12 cellular contexts compared by ENCODE assay signal in the genomic region with DNA sequence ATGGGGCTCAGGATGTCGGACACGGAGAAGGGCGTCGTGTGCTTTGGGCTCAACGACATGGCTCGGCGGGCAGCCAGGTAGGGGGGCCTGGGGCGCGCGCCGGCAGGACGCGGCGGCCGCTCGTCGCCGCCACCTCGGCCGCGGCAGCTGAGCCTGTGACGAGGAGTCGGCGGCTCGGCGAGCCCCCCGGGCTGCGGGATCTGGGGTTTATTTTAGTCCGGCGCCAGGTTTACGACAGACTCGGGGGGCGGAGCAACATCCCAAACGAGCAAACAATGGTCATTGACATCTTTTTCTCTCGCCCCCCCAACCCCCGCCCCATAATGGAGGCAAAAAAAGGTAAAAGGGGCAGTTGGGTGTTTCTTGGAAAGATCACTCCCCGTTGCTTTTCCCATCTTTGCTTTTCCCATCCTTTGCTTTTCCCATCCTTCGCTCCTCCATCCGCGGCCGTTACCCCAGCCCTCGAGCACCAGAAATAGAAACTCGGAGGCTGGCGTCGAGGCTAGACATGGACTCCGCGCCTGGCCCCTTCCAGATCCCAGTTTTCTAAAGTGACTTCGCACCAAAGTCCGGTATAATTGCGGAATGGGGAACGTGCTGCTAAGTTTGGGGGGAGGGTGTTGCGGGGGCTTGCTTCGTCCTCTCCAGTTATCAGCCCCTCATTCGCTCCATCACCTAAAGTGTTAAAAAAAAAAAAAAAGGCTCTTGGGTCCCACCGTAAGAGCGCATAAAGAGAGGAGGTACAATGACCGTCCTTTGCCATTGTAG. TPM values are rescaled to one million over a fixed set of nuclear protein-coding genes. Genes with fewer than 3 reads are reported as not detected.
DNase-seq lines count a peak whose midpoint lies in the region; ATAC-seq and TF ChIP-seq lines count a peak whose summit lies in the region.
"Had no signal": no experiment of that assay in that cellular context is flagged by ENCODE, and none has a peak within 500 bp of the region (broad histone marks: within the 10 kb centered on the region; RNA-seq: fewer than 3 reads in every experiment).

TSS of gene NKX2-4 (minus strand) at position 186 of the 768 bp plus-strand sequence. CDS start at position 59, 127 bp downstream.

- peak within 1 kb of the TSS; percentile 17 for H2AFZ ChIP-seq in trophoblast cell (ENCODE audit: insufficient read depth, low read length, poor library complexity)

- no peaks in the 10 kb centered on the region for H3K79me2 ChIP-seq in trophoblast cell (ENCODE audit: control insufficient read depth, insufficient read depth, low read length, poor library complexity)

- no peak within 1 kb of the TSS for H3K23ac ChIP-seq in trophoblast cell (ENCODE audit: low read length)

- H2BK5ac ChIP-seq in trophoblast cell (ENCODE audit: low read depth, low read length, poor library complexity), result no peak within 1 kb of the TSS

- ATAC-seq in GM18907 (IDR thresholded peaks at IDR 0.05; ENCODE audit: unreplicated experiment), result no peak

- H3K4me2 ChIP-seq in trophoblast cell (ENCODE audit: low read length), result peak within 1 kb of the TSS; percentile 61

- TF ChIP-seq EP300 in transverse colon (IDR thresholded peaks at IDR 0.05; ENCODE audit: low read depth), result no peak

- H3K27me3 ChIP-seq in dorsolateral prefrontal cortex, result peaks cover 13 to 100% (median 88%) of the 10 kb centered on the region in 45 donors
- H3K27me3 ChIP-seq in trophoblast cell (ENCODE audit: insufficient read depth, low read length), result peaks cover 36% of the 10 kb centered on the region
- peaks cover 100% of the 10 kb centered on the region for H3K27me3 ChIP-seq in transverse colon

- no peak within 1 kb of the TSS for H3K14ac ChIP-seq in trophoblast cell (ENCODE audit: low read length)

- no peak within 1 kb of the TSS for H4K12ac ChIP-seq in trophoblast cell (ENCODE audit: low read depth, low read length)

- in situ Hi-C loops in transverse colon (cut with MboI; ENCODE audit: low pct_ligation_motif_present in 1 of 4, low pct_unique_long_range_greater_than_20kb in 1 of 4, low sequenced_read_pairs in 3 of 4), result no loop called here

- H3K4ac ChIP-seq in trophoblast cell (ENCODE audit: low read depth, low read length), result no peak within 1 kb of the TSS

- H4K91ac ChIP-seq in trophoblast cell (ENCODE audit: low read depth, low read length), result no peak within 1 kb of the TSS

- no peaks in the 10 kb centered on the region for H3K79me1 ChIP-seq in trophoblast cell (ENCODE audit: low read length)

- no peak within 1 kb of the TSS for H3K18ac ChIP-seq in trophoblast cell (ENCODE audit: low read length)

- H4K8ac ChIP-seq in trophoblast cell (ENCODE audit: low read depth, low read length), result no peak within 1 kb of the TSS

- no peak within 1 kb of the TSS for H2BK12ac ChIP-seq in trophoblast cell (ENCODE audit: low read length)

- no peaks in the 10 kb centered on the region for H3K36me3 ChIP-seq in trophoblast cell (ENCODE audit: control insufficient read depth in 1 of 2, insufficient read depth in 2 of 2, low read length in 2 of 2)
- H3K36me3 ChIP-seq in transverse colon, result no peaks in the 10 kb centered on the region
- H3K36me3 ChIP-seq: right atrium auricular region, vagina had no signal

- no peak within 1 kb of the TSS for H2BK120ac ChIP-seq in trophoblast cell (ENCODE audit: insufficient read depth, low read length, poor library complexity)

- DNase-seq in Daoy (ENCODE audit: low read depth), result peak; percentile 41
- DNase-seq in NCI-H1092 treated with DMSO at 0.1 percent for 48 hours (lab: John Stamatoyannopoulos, UW), result peak; percentile 59
- no peak for DNase-seq in dorsolateral prefrontal cortex
- no peak for DNase-seq in trophoblast cell
- no peak for DNase-seq in transverse colon
- DNase-seq in A172 (ENCODE audit: low spot score), result no peak
- no peak for DNase-seq in NOMO-1 (lab: John Stamatoyannopoulos, UW; ENCODE audit: unreplicated experiment in 2 of 2)
- DNase-seq: amygdala had no signal

- no peak within 1 kb of the TSS for H3K9ac ChIP-seq in trophoblast cell (ENCODE audit: low read length)

- no peak for TF ChIP-seq POLR2A in transverse colon (IDR thresholded peaks at IDR 0.05)

- no peak within 1 kb of the TSS for H2AK5ac ChIP-seq in trophoblast cell (ENCODE audit: low read length)

- intact Hi-C loops in dorsolateral prefrontal cortex (cut with DNase I) (loop anchor here (10.0 kb wide), 2 partner anchors 117 to 163 kb away; partner anchors contain the start of gene NKX2-2 (in 1 of the 2)), transverse colon (cut with DNase I; ENCODE audit: low total_unique reads) (no loop called here)

- H3K9me3 ChIP-seq in trophoblast cell (ENCODE audit: insufficient read depth, low read depth, low read length), result peaks cover 8% of the 10 kb centered on the region
- no peaks in the 10 kb centered on the region for H3K9me3 ChIP-seq in transverse colon
- H3K9me3 ChIP-seq: right atrium auricular region, vagina had no signal

- peak within 1 kb of the TSS in 54 of 59 donors; percentile 1 to 61 (median 36) for H3K4me3 ChIP-seq in dorsolateral prefrontal cortex
- peak within 1 kb of the TSS; percentile 36 for H3K4me3 ChIP-seq in trophoblast cell (ENCODE audit: low read depth, low read length)
- peak within 1 kb of the TSS in 1 of 4 donors; percentile 31 for H3K4me3 ChIP-seq in transverse colon

- TF ChIP-seq CTCF in dorsolateral prefrontal cortex (IDR thresholded peaks at IDR 0.05 in 54 of 56, conservative IDR thresholded peaks at IDR 0.05 in 2 of 56; ENCODE audit: low read depth in 1 of 56, partially characterized antibody in 56 of 56), result no peak
- no peak for TF ChIP-seq CTCF in transverse colon (IDR thresholded peaks at IDR 0.05)

- H3K27ac ChIP-seq in dorsolateral prefrontal cortex (no peak within 1 kb of the TSS), trophoblast cell (ENCODE audit: low read depth, low read length) (no peak within 1 kb of the TSS), transverse colon (no peak within 1 kb of the TSS)
- H3K27ac ChIP-seq: right atrium auricular region, vagina had no signal

- no CpG with 5 or more reads among the region's 57 CpGs for WGBS in trophoblast cell (ENCODE audit: extremely low coverage, insufficient coverage, insufficient read length)
- 11 to 20% methylated on average over 13 to 36 of the region's 57 CpGs for WGBS in transverse colon (ENCODE audit: low coverage in 1 of 2), 2 donors

- peaks cover 8 to 16% of the 10 kb centered on the region in 2 experiments for H3K4me1 ChIP-seq in trophoblast cell (ENCODE audit: control insufficient read depth in 1 of 2, insufficient read depth in 2 of 2, low read length in 2 of 2)
- peaks cover 0 to 16% (median 6%) of the 10 kb centered on the region in 4 donors for H3K4me1 ChIP-seq in transverse colon
- H3K4me1 ChIP-seq: vagina had no signal

RNA-seq across cellular contexts. Expression of gene NKX2-4, which starts in this region (rescaled TPM):
- 3.8 and 7.3 TPM in 2 replicates for total RNA-seq in Daoy (2014; rRNA removed; shearing (Covaris generic))
- total RNA-seq in dorsolateral prefrontal cortex, result under 1 TPM in 27 of 120 experiments, not detected in 93; 0.16 to 0.78 (median 0.31) TPM
- polyA plus RNA-seq in trophoblast cell (2013), result not detected in 2 replicates
- total RNA-seq in transverse colon, result not detected
- total RNA-seq in A172 (2014; rRNA removed; shearing (Covaris generic)), result not detected in 2 replicates
- total RNA-seq: HepG2, right atrium auricular region, vagina had no signal
- polyA plus RNA-seq: HepG2 had no signal

Comparison
In these comparisons a context has a peak if more than half of its experiments do, and no peak if none do; other contexts are left out.
1. DNase-seq: peak in Daoy (single experiment) and NCI-H1092 treated with DMSO at 0.1 percent for 48 hours (single experiment); none in dorsolateral prefrontal cortex (0 of 10), trophoblast cell (0 of 2), transverse colon (single experiment), A172 (single experiment) and NOMO-1 (0 of 2).